In genomic region chr5:72849546-72849945, GRCh38 we compare ENCODE assay signal across 8 cellular contexts. TPM values are rescaled to one million over a fixed set of nuclear protein-coding genes. Genes with fewer than 3 reads are reported as not detected.
DNase-seq lines count a peak whose midpoint lies in the region; ATAC-seq and TF ChIP-seq lines count a peak whose summit lies in the region.

No MANE protein-coding gene starts in this region.

- POLR2A ChIA-PET in activated CD4-positive, alpha-beta T cell treated with anti-CD3 and anti-CD28 coated beads for 36 hours (lab: Charles Lee) = interaction anchor here (0.6 to 1.5 kb wide), 6 partner anchors 9 to 1345 kb away, joined by 3 to 6 read pairs (median 4); no protein-coding TSS in a partner anchor
- POLR2A ChIA-PET in activated B cell treated with CpG ODN at 0.5 μM for 24 hours (lab: Charles Lee) = interaction anchor here (0.6 to 3.7 kb wide), 9 partner anchors 8 to 544 kb away, joined by 3 to 64 read pairs (median 4); partner anchors contain the start of genes MRPS27, PTCD2 and TNPO1

- H3K9me3 Mint-ChIP-seq in activated CD4-positive, alpha-beta T cell treated with anti-CD3 and anti-CD28 coated beads for 36 hours (ENCODE audit: low read depth) = no peaks in the 10 kb centered on the region
- no peaks in the 10 kb centered on the region for H3K9me3 Mint-ChIP-seq in activated B cell treated with CpG ODN at 0.5 μM for 24 hours

- H3K4me3 ChIP-seq in iPS-18c (ENCODE audit: insufficient read depth, low read depth, low read length) (peak overlapping the region; percentile 87), subcutaneous abdominal adipose tissue (ENCODE audit: low read depth in 1 of 5, low read length in 5 of 5) (peak overlapping the region; percentile 79 to 97 (median 93))

- H3K27me3 Mint-ChIP-seq in activated CD4-positive, alpha-beta T cell treated with anti-CD3 and anti-CD28 coated beads for 36 hours = no peaks in the 10 kb centered on the region
- H3K27me3 Mint-ChIP-seq in activated B cell treated with CpG ODN at 0.5 μM for 24 hours = no peaks in the 10 kb centered on the region

- peak overlapping the region; percentile 88 for H3K4me3 Mint-ChIP-seq in activated CD4-positive, alpha-beta T cell treated with anti-CD3 and anti-CD28 coated beads for 36 hours
- H3K4me3 Mint-ChIP-seq in activated B cell treated with CpG ODN at 0.5 μM for 24 hours = peak overlapping the region; percentile 95

- H3K27ac Mint-ChIP-seq in activated CD4-positive, alpha-beta T cell treated with anti-CD3 and anti-CD28 coated beads for 36 hours = peak overlapping the region; percentile 88
- H3K27ac Mint-ChIP-seq in activated B cell treated with CpG ODN at 0.5 μM for 24 hours = peak overlapping the region; percentile 92

- TF ChIP-seq CTCF in activated B cell treated with CpG ODN at 0.5 μM for 24 hours (IDR thresholded peaks at IDR 0.05) = no peak

- H3K9me3 ChIP-seq in iPS-18c (ENCODE audit: control insufficient read depth, insufficient read depth, low read length) (peaks cover 3% of the 10 kb centered on the region), subcutaneous abdominal adipose tissue (ENCODE audit: control insufficient read depth in 5 of 5, low read length in 5 of 5) (no peaks in the 10 kb centered on the region)

- no peak for ATAC-seq in activated CD4-positive, alpha-beta T cell treated with anti-CD3 and anti-CD28 coated beads for 36 hours
- ATAC-seq in activated B cell treated with CpG ODN at 0.5 μM for 24 hours (ENCODE audit: low read depth) (no peak), HG03139 (IDR thresholded peaks at IDR 0.05; ENCODE audit: unreplicated experiment) (no peak)

- intact Hi-C loops in activated CD4-positive, alpha-beta T cell treated with anti-CD3 and anti-CD28 coated beads for 36 hours (cut with DNase I, micrococcal nuclease) = loop anchor here (2.0 to 5.0 kb wide), 2 partner anchors 105 to 527 kb away; partner anchors contain the start of genes MRPS27 (in 1 of the 2) and PTCD2 (in 1 of the 2)
- intact Hi-C loops in activated B cell treated with CpG ODN at 0.5 μM for 24 hours (cut with micrococcal nuclease) = loop anchor here (2.0 to 10.0 kb wide), 3 partner anchors 105 to 542 kb away; no protein-coding TSS in a partner anchor

- peaks cover 3 to 64% (median 41%) of the 10 kb centered on the region in 5 donors for H3K4me1 ChIP-seq in subcutaneous abdominal adipose tissue (ENCODE audit: control insufficient read depth in 5 of 5, insufficient read depth in 5 of 5, low read length in 5 of 5)

- H3K36me3 ChIP-seq in subcutaneous abdominal adipose tissue (ENCODE audit: control insufficient read depth in 5 of 5, insufficient read depth in 5 of 5, low read length in 5 of 5) = peaks cover 0 to 5% (median 2%) of the 10 kb centered on the region in 5 donors

- H3K27me3 ChIP-seq in subcutaneous abdominal adipose tissue (ENCODE audit: control insufficient read depth in 5 of 5, insufficient read depth in 4 of 5, low read length in 5 of 5) = no peaks in the 10 kb centered on the region

- H3K4me1 Mint-ChIP-seq in activated CD4-positive, alpha-beta T cell treated with anti-CD3 and anti-CD28 coated beads for 36 hours = peaks cover 54% of the 10 kb centered on the region
- peaks cover 61% of the 10 kb centered on the region for H3K4me1 Mint-ChIP-seq in activated B cell treated with CpG ODN at 0.5 μM for 24 hours

- CTCF ChIA-PET in activated CD4-positive, alpha-beta T cell treated with anti-CD3 and anti-CD28 coated beads for 36 hours (lab: Charles Lee) = interaction anchor here (0.7 to 2.7 kb wide), 6 partner anchors 14 to 362 kb away, joined by 3 to 11 read pairs (median 4); no protein-coding TSS in a partner anchor
- CTCF ChIA-PET in activated B cell treated with CpG ODN at 0.5 μM for 24 hours (lab: Charles Lee) = interaction anchor here (0.6 to 4.1 kb wide), 4 partner anchors 23 to 1196 kb away, joined by 3 to 22 read pairs (median 6); partner anchors contain the start of gene TNPO1

- H3K9ac ChIP-seq in subcutaneous abdominal adipose tissue (ENCODE audit: low read length in 5 of 5) = peak overlapping the region; percentile 77 to 93 (median 87)

- no peak for DNase-seq in activated CD4-positive, alpha-beta T cell treated with anti-CD3 and anti-CD28 coated beads for 36 hours
- no peak for DNase-seq in activated CD4-positive, alpha-beta T cell treated with anti-CD3 and anti-CD28 coated beads for 4 hours
- no peak for DNase-seq in activated B cell treated with CpG ODN at 0.5 μM for 24 hours
- DNase-seq in germinal center (ENCODE audit: low spot score) = no peak
- no peak for DNase-seq in NK-92 treated with Interleukin-12 subunit alpha and Interleukin-12 subunit beta, amount 100 ng/mL, for 24 hours (lab: John Stamatoyannopoulos, UW)

- peak overlapping the region; percentile 72 for H3K27ac ChIP-seq in subcutaneous abdominal adipose tissue (ENCODE audit: low read depth, low read length)

- H3K36me3 Mint-ChIP-seq in activated CD4-positive, alpha-beta T cell treated with anti-CD3 and anti-CD28 coated beads for 36 hours (ENCODE audit: low read depth) = peaks cover 40% of the 10 kb centered on the region
- H3K36me3 Mint-ChIP-seq in activated B cell treated with CpG ODN at 0.5 μM for 24 hours (ENCODE audit: low read depth) = peaks cover 41% of the 10 kb centered on the region

RNA-seq across cellular contexts. Expression of gene TNPO1, which starts 33.1 kb away (rescaled TPM):
- total RNA-seq in activated CD4-positive, alpha-beta T cell treated with anti-CD3 and anti-CD28 coated beads for 36 hours = 100 to 1,000 TPM; 107 to 162 TPM
- 89.6 and 109 TPM in 2 replicates for total RNA-seq in activated B cell treated with CpG ODN at 0.5 μM for 24 hours
